ENCODE assay signal across 8 cellular contexts in the genomic region with DNA sequence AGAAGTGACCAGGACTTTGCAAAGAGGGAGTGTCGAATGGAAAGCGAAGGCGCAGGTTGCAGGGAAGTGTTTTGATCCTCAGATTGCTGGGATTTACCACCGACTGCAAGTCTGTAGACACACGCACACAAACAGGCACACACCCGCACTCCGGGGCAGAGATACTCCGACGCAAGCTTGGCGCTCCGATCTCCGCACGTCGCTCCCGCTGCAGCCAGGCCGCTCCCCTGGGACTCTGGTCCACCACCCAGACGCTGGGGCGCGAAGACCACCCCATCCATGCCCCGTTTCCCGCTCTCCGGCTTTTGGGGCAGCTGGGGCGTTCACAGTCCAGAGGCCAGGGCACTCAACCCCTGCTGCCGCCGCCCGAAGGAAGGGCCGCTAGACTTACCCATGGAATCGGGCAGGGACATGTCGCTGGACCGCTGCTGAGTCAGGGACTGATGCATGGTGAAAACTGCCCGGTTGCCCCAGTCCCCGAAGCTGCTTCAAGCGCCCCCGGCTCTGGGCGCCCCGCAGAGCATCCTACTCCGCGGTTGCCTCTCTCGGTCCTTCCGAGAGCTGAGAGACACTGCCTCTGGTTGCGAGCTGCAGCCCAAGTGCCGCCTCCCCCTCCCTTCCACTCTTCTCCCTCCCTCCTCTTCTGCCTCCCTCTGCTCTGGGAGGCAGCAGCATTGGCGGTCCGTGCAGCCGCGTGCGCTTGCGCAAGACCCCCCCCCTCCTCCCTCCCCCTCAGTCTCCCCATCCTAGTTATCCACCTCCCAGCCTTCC. TPM values are rescaled to one million over a fixed set of nuclear protein-coding genes. Genes with fewer than 3 reads are reported as not detected.
DNase-seq lines count a peak whose midpoint lies in the region; ATAC-seq and TF ChIP-seq lines count a peak whose summit lies in the region.

A gene (minus strand): TSS at position 601 of the 771 bp plus-strand sequence. CDS start 152 bp downstream, at position 449.

- DNase-seq in NCI-H2081 (lab: John Stamatoyannopoulos, UW), result peak; percentile 14 to 32
- no peak for DNase-seq in NCI-H2081 treated with DMSO at 0.1 percent for 48 hours (lab: John Stamatoyannopoulos, UW)
- DNase-seq in NCI-H69 (lab: John Stamatoyannopoulos, UW), result peak; percentile 85
- no peak for DNase-seq in coronary artery (ENCODE audit: low spot score)
- peak in 2 of 3 donors; percentile 23 to 48 for DNase-seq in mucosa of descending colon
- DNase-seq in aorta, result peak in 1 of 2 donors; percentile 51

- TF ChIP-seq CTCF in coronary artery (IDR thresholded peaks at IDR 0.05), result no peak
- TF ChIP-seq CTCF in mucosa of descending colon (IDR thresholded peaks at IDR 0.05), result no peak

- H3K27me3 ChIP-seq in aorta (ENCODE audit: control insufficient read depth in 1 of 2, insufficient read depth in 2 of 2, low read length in 1 of 2), result peaks cover 0 to 1% of the 10 kb centered on the region in 2 donors

- WGBS in aorta, 2 donors, result 1 to 36% methylated on average over 48 of the region's 48 CpGs

- H3K9me3 ChIP-seq in mucosa of descending colon, result no peaks in the 10 kb centered on the region
- no peaks in the 10 kb centered on the region for H3K9me3 ChIP-seq in aorta (ENCODE audit: control insufficient read depth, low read length)

- H3K4me1 ChIP-seq in mucosa of descending colon (ENCODE audit: low read depth) (peaks cover 3% of the 10 kb centered on the region), aorta (ENCODE audit: control insufficient read depth in 1 of 2, insufficient read depth in 2 of 2, low read length in 2 of 2) (no peaks in the 10 kb centered on the region)

- no peaks in the 10 kb centered on the region for H3K36me3 ChIP-seq in mucosa of descending colon (ENCODE audit: low read depth)
- no peaks in the 10 kb centered on the region for H3K36me3 ChIP-seq in aorta (ENCODE audit: control insufficient read depth in 1 of 2, insufficient read depth in 2 of 2, low read length in 1 of 2)

- H3K27ac ChIP-seq in coronary artery (no peak within 1 kb of the TSS), aorta (ENCODE audit: low read depth in 1 of 2, low read length in 2 of 2) (no peak within 1 kb of the TSS)

- no peak for ATAC-seq in mucosa of descending colon
- ATAC-seq in aorta (ENCODE audit: low FRiP score), result peak; percentile 36
- no peak for ATAC-seq in HG02678 (IDR thresholded peaks at IDR 0.05; ENCODE audit: unreplicated experiment)
- no peak for ATAC-seq in GM19351 (IDR thresholded peaks at IDR 0.05; ENCODE audit: unreplicated experiment)

- H3K4me3 ChIP-seq in coronary artery (peak within 1 kb of the TSS; percentile 67), mucosa of descending colon (no peak within 1 kb of the TSS), aorta (ENCODE audit: low read length in 2 of 2) (peak within 1 kb of the TSS in 1 of 2 donors; percentile 44)

- intact Hi-C loops in mucosa of descending colon (cut with DNase I, micrococcal nuclease) (no loop called here), aorta (cut with DNase I) (no loop called here)

RNA-seq across cellular contexts. Expression of the gene that starts here (rescaled TPM):
- total RNA-seq in mucosa of descending colon (1 to 10 TPM in 1 of 3 donors, under 1 TPM in 2; 0.49 to 3.7 (median 0.87) TPM), aorta (1 to 10 TPM; 1.3 to 4.3 TPM)
- not detected for polyA plus RNA-seq in aorta

Comparison
In these comparisons a context has a peak if more than half of its experiments do, and no peak if none do; other contexts are left out.
1. DNase-seq: peak in NCI-H2081 (2 of 2), NCI-H69 (single experiment) and mucosa of descending colon (2 of 3); none in NCI-H2081 treated with DMSO at 0.1 percent for 48 hours (single experiment) and coronary artery (single experiment).